ENCODE assay signal across 11 cellular contexts in the genomic region with DNA sequence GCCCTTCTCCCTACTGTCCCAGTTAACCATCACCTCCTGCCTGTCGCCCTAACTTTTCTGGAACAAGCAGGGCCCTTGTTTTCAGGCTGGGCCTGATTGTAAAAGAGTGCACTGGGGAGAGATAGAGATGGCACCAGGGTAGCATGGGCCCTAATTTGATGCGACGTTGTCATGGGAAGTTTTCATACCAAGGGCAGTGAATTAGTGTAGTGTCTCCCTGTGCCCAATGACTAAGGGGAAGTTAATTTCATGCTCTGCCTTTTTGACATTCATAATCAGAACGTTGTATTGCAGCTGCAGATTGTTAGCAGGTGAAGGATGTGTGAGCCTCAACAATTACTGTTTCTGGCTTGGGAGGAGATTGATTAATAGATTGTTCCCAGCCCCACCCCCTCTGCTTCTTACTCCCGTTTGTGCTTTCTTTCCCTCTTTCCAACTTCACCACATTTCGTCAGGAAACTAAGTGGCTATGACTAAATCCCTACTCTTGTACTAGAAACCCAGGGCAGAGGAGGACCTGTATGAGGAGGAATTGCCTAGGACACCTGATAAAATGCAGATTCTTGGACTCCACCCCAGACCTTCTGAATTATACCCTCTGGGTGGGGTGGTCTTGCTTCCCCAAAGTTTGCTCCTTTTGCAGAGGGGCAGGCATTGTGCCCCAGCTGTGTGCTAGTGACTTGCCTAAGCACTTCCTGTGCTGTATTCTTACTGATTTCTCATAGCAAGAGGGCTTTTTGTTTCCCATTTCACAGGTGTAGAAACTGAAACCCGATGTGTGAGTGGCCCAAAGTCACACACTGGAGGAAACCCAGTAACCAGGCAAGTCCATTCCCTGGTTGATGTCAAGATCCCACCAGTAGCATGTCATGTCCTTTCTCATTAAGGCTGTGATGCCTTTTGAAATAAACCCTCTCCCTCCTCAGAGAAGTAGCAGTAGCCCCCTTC. TPM values are rescaled to one million over a fixed set of nuclear protein-coding genes. Genes with fewer than 3 reads are reported as not detected.
DNase-seq lines count a peak whose midpoint lies in the region; ATAC-seq and TF ChIP-seq lines count a peak whose summit lies in the region.
"Had no signal": no experiment of that assay in that cellular context is flagged by ENCODE, and none has a peak within 500 bp of the region (broad histone marks: within the 10 kb centered on the region; RNA-seq: fewer than 3 reads in every experiment).

No MANE protein-coding gene starts in this region.

- WGBS in SK-N-SH (ENCODE audit: low lambda C conversion rate): 49% methylated on average over 7 of the region's 7 CpGs

- H3K4me1 ChIP-seq in CD8-positive, alpha-beta T cell (ENCODE audit: insufficient read depth, low read length): no peaks in the 10 kb centered on the region
- H3K4me1 ChIP-seq in SK-N-SH (ENCODE audit: control insufficient read depth in 1 of 2, insufficient read depth in 2 of 2, low read depth in 1 of 2, low read length in 1 of 2) (peaks cover 7 to 75% of the 10 kb centered on the region in 2 experiments; a peak in 2 of 4 replicates), HAP-1 (no peaks in the 10 kb centered on the region), Caco-2 (no peaks in the 10 kb centered on the region)

- CTCF ChIA-PET in CD8-positive, alpha-beta T cell (lab: Charles Lee): no interaction called here
- CTCF ChIA-PET in SK-N-SH (lab: Yijun Ruan, JAX) (interaction anchor here (0.6 to 1.4 kb wide), 3 partner anchors 20 to 165 kb away, joined by 3 read pairs; no protein-coding TSS in a partner anchor), Caco-2 (lab: Charles Lee) (no interaction called here)

- POLR2A ChIA-PET in CD8-positive, alpha-beta T cell (lab: Charles Lee): no interaction called here
- POLR2A ChIA-PET in SK-N-SH (lab: Yijun Ruan, JAX): no interaction called here
- POLR2A ChIA-PET in Caco-2 (lab: Charles Lee): no interaction called here

- in situ Hi-C loops in HAP-1 (cut with MboI; ENCODE audit: low sequenced_read_pairs): no loop called here

- no peak overlapping the region for H3K4me3 Mint-ChIP-seq in CD8-positive, alpha-beta T cell
- H3K4me3 Mint-ChIP-seq in Caco-2 (ENCODE audit: unreplicated experiment): no peak overlapping the region

- peak; percentile 18 for TF ChIP-seq POLR2A in GM19193 (IDR thresholded peaks at IDR 0.05; ENCODE audit: extremely low read depth, insufficient read depth, insufficient read length)

- H3F3A ChIP-seq in SK-N-SH (replicated peaks; ENCODE audit: insufficient read depth): peaks cover 3% of the 10 kb centered on the region

- no peak for TF ChIP-seq CTCF in CD8-positive, alpha-beta T cell (IDR thresholded peaks at IDR 0.05)
- TF ChIP-seq CTCF in SK-N-SH (IDR thresholded peaks at IDR 0.05) (no peak), Caco-2 (IDR thresholded peaks at IDR 0.05; ENCODE audit: insufficient read depth in 1 of 2, low read depth in 1 of 2, low read length in 1 of 2, severe bottlenecking in 1 of 2, unreplicated experiment in 1 of 2) (no peak)

- no peak for DNase-seq in CD8-positive, alpha-beta T cell
- DNase-seq in SK-N-SH: no peak
- DNase-seq in DMS 273 treated with DMSO at 0.1 percent for 48 hours (lab: John Stamatoyannopoulos, UW): no peak
- no peak for DNase-seq in HAP-1 (ENCODE audit: low spot score in 2 of 2)
- DNase-seq in medulla oblongata (ENCODE audit: extremely low spot score): no peak
- DNase-seq in Caco-2: no peak
- DNase-seq: dorsolateral prefrontal cortex, midbrain had no signal

- H3K79me2 ChIP-seq in SK-N-SH (ENCODE audit: insufficient read depth): peaks cover 89% of the 10 kb centered on the region

- H3K36me3 Mint-ChIP-seq in CD8-positive, alpha-beta T cell: no peaks in the 10 kb centered on the region
- H3K36me3 Mint-ChIP-seq in Caco-2 (ENCODE audit: insufficient read depth, unreplicated experiment): no peaks in the 10 kb centered on the region

- H3K9me2 ChIP-seq in SK-N-SH: no peaks in the 10 kb centered on the region

- ATAC-seq in CD8-positive, alpha-beta T cell: no peak
- peak; percentile 94 for ATAC-seq in HG02938 (IDR thresholded peaks at IDR 0.05; ENCODE audit: unreplicated experiment)

- H3K27me3 ChIP-seq in CD8-positive, alpha-beta T cell (ENCODE audit: insufficient read depth, low read length): no peaks in the 10 kb centered on the region
- H3K27me3 ChIP-seq in SK-N-SH (ENCODE audit: insufficient read depth): no peaks in the 10 kb centered on the region
- H3K27me3 ChIP-seq in HAP-1 (ENCODE audit: low read depth): no peaks in the 10 kb centered on the region
- no peaks in the 10 kb centered on the region for H3K27me3 ChIP-seq in Caco-2 (replicated peaks; ENCODE audit: control insufficient read depth, insufficient read depth, low read length)
- H3K27me3 ChIP-seq: dorsolateral prefrontal cortex had no signal

- H3K4me1 Mint-ChIP-seq in CD8-positive, alpha-beta T cell (ENCODE audit: low read depth): peaks cover 6% of the 10 kb centered on the region
- no peaks in the 10 kb centered on the region for H3K4me1 Mint-ChIP-seq in Caco-2 (ENCODE audit: low read depth, unreplicated experiment)

- intact Hi-C loops in CD8-positive, alpha-beta T cell (cut with DNase I, micrococcal nuclease): no loop called here
- intact Hi-C loops in Caco-2 (cut with micrococcal nuclease; ENCODE audit: unreplicated experiment): no loop called here

- no peaks in the 10 kb centered on the region for H3K9me3 ChIP-seq in CD8-positive, alpha-beta T cell (ENCODE audit: low read length)
- H3K9me3 ChIP-seq in SK-N-SH (no peaks in the 10 kb centered on the region), HAP-1 (no peaks in the 10 kb centered on the region), Caco-2 (no peaks in the 10 kb centered on the region)

- no peak overlapping the region for H3K9ac ChIP-seq in SK-N-SH

- no peak overlapping the region for H3K4me3 ChIP-seq in CD8-positive, alpha-beta T cell (ENCODE audit: low read depth, low read length)
- H3K4me3 ChIP-seq in SK-N-SH (ENCODE audit: low read depth in 2 of 2, low read length in 1 of 2) (no peak overlapping the region), HAP-1 (no peak overlapping the region), Caco-2 (ENCODE audit: low read depth, low read length) (no peak overlapping the region)
- H3K4me3 ChIP-seq: dorsolateral prefrontal cortex had no signal

- no peak overlapping the region for H2AFZ ChIP-seq in SK-N-SH (ENCODE audit: low read depth)

- no peaks in the 10 kb centered on the region for H3K9me3 Mint-ChIP-seq in CD8-positive, alpha-beta T cell
- no peaks in the 10 kb centered on the region for H3K9me3 Mint-ChIP-seq in Caco-2 (ENCODE audit: unreplicated experiment)

- H3K4me2 ChIP-seq in SK-N-SH: peak overlapping the region; percentile 37; the same call in 1 of the 2 replicates

- H3K27ac Mint-ChIP-seq in CD8-positive, alpha-beta T cell: peak overlapping the region; percentile 53
- no peak overlapping the region for H3K27ac Mint-ChIP-seq in Caco-2 (ENCODE audit: unreplicated experiment)

- H3K36me3 ChIP-seq in CD8-positive, alpha-beta T cell (ENCODE audit: insufficient read depth, low read length): no peaks in the 10 kb centered on the region
- H3K36me3 ChIP-seq in SK-N-SH (replicated peaks in 1 of 2; ENCODE audit: control insufficient read depth in 1 of 2, insufficient read depth in 2 of 2, low read length in 1 of 2): peaks cover 0 to 9% of the 10 kb centered on the region in 2 experiments
- no peaks in the 10 kb centered on the region for H3K36me3 ChIP-seq in HAP-1 (replicated peaks)
- H3K36me3 ChIP-seq in Caco-2 (ENCODE audit: control insufficient read depth, insufficient read depth, low read length): no peaks in the 10 kb centered on the region

- peaks cover 99% of the 10 kb centered on the region for H4K20me1 ChIP-seq in SK-N-SH (ENCODE audit: insufficient read depth)

- no peaks in the 10 kb centered on the region for H3K27me3 Mint-ChIP-seq in CD8-positive, alpha-beta T cell (ENCODE audit: low read depth)
- no peaks in the 10 kb centered on the region for H3K27me3 Mint-ChIP-seq in Caco-2 (ENCODE audit: insufficient read depth, unreplicated experiment)

- H3K27ac ChIP-seq in CD8-positive, alpha-beta T cell (ENCODE audit: low read depth, low read length): no peak overlapping the region
- H3K27ac ChIP-seq in SK-N-SH (ENCODE audit: low read depth in 2 of 2, low read length in 1 of 2): peak overlapping the region in 1 of 2 experiments; percentile 46; a peak in 3 of 4 replicates
- H3K27ac ChIP-seq: VCaP had no signal

- no TSS peak for BruUV-seq in Caco-2 (replicated peaks; lab: Mats Ljungman, UMichigan)

- TF ChIP-seq EP300 in SK-N-SH (IDR thresholded peaks at IDR 0.05; ENCODE audit: borderline replicate concordance in 1 of 2, low read depth in 1 of 2, low read length in 1 of 2): no peak

- TF ChIP-seq RAD21 in SK-N-SH (IDR thresholded peaks at IDR 0.05; ENCODE audit: low read length): no peak

TF ChIP-seq in SK-N-SH, 30 proteins besides CTCF, POLR2A, EP300 and RAD21:
- TF ChIP-seq MEF2A (IDR thresholded peaks at IDR 0.05; ENCODE audit: borderline replicate concordance, low read depth) (no peak), TCF12 (IDR thresholded peaks at IDR 0.05) (peak; percentile 59; the same call in 1 of the 2 replicates)
- TF ChIP-seq, protein P1, sequence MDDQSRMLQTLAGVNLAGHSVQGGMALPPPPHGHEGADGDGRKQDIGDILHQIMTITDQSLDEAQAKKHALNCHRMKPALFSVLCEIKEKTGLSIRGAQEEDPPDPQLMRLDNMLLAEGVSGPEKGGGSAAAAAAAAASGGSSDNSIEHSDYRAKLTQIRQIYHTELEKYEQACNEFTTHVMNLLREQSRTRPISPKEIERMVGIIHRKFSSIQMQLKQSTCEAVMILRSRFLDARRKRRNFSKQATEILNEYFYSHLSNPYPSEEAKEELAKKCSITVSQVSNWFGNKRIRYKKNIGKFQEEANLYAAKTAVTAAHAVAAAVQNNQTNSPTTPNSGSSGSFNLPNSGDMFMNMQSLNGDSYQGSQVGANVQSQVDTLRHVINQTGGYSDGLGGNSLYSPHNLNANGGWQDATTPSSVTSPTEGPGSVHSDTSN (IDR thresholded peaks at IDR 0.05): peak; percentile 87

RNA-seq across cellular contexts. Expression of gene DAB2IP, which starts 56.3 kb away (rescaled TPM):
- total RNA-seq in CD8-positive, alpha-beta T cell: 1 to 10 TPM in 1 of 2 experiments, under 1 TPM in 1; 0.58 to 1.2 TPM
- 21.4 and 25.4 TPM in 2 replicates for polyA plus RNA-seq in SK-N-SH (2012; rRNA removed)
- polyA plus RNA-seq in SK-N-SH (2012; cell fraction: cytosol; rRNA removed): 9.4 and 15.4 TPM in 2 replicates
- polyA plus RNA-seq in SK-N-SH (2012; cell fraction: nucleus; rRNA removed): 30.4 and 34.4 TPM in 2 replicates
- total RNA-seq in Caco-2 (2022): 18.0 and 26.0 TPM in 2 replicates
